Comparison of ENCODE assay signal across 8 cellular contexts in the genomic region with DNA sequence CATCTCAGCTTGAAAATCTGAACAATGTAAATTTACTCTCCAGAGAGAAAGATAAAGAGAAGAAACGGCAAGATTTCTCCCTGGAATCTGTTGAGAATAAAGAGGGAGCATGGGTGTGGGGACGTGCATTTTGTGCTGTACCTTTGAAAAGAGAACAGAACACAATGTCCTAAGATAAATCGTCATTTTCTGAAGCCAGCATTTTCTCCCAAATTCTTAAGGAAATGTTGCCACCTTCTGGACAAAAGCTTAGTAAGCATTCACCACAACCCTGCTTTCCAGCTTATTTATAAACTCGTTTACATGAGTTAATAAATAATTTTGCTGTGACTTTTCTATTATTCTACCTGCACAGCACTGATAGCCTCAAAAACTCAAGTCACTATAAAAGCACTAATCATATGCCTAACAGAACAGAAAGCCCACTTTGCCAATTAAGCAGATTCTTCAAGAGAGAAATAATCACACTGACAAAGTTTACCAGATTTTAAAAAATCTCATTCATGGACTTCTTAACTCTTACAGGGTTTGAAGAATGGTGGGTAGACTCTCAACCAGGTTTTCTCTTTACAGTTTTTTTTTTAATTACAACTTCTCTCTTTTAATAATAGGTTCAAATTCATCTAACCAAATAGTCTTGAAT.
DNase-seq lines count a peak whose midpoint lies in the region; ATAC-seq, FAIRE-seq and TF ChIP-seq lines count a peak whose summit lies in the region.

No MANE protein-coding gene starts in this region.

- in situ Hi-C loops in astrocyte of the cerebellum (cut with HindIII; ENCODE audit: low sequenced_read_pairs), result loop anchor here (25.0 kb wide), 1 partner anchor 1469 kb away; no protein-coding TSS in a partner anchor

- no peaks in the 10 kb centered on the region for H3K9me1 ChIP-seq in keratinocyte (ENCODE audit: control insufficient read depth, extremely low read depth, insufficient read depth, low read length)

- H3K9me3 ChIP-seq in keratinocyte (ENCODE audit: control insufficient read depth, low read depth, low read length), result no peaks in the 10 kb centered on the region

- H3K4me1 ChIP-seq in keratinocyte (ENCODE audit: control insufficient read depth, extremely low read depth, insufficient read depth, low read length), result no peaks in the 10 kb centered on the region

- peak; percentile 70 for FAIRE-seq in keratinocyte (lab: Jason Lieb, UNC)
- FAIRE-seq in urothelium cell line (lab: Jason Lieb, UNC), result no peak

- H3K27me3 ChIP-seq in keratinocyte (ENCODE audit: control insufficient read depth, extremely low read depth, insufficient read depth, low read length), result no peaks in the 10 kb centered on the region

- no peak overlapping the region for H3K9ac ChIP-seq in keratinocyte (ENCODE audit: control insufficient read depth, extremely low read depth, insufficient read depth, low read length)

- H4K20me1 ChIP-seq in keratinocyte (ENCODE audit: control insufficient read depth, extremely low read depth, insufficient read depth, low read length), result no peaks in the 10 kb centered on the region

- no peak overlapping the region for H2AFZ ChIP-seq in keratinocyte (ENCODE audit: control insufficient read depth, low read length)

- TF ChIP-seq CTCF in GM12865 (IDR thresholded peaks at IDR 0.05; ENCODE audit: insufficient read depth, low read depth, low read length, missing control alignments), result peak; percentile 20
- TF ChIP-seq CTCF in astrocyte of the cerebellum (IDR thresholded peaks at IDR 0.05; ENCODE audit: low read depth, low read length, missing control alignments), result peak; percentile 57
- peak in 2 of 3 experiments; percentile 45 to 53 for TF ChIP-seq CTCF in keratinocyte (optimal IDR thresholded peaks at IDR 0.05 in 1 of 3, IDR thresholded peaks at IDR 0.05 in 1 of 3, conservative IDR thresholded peaks at IDR 0.05 in 1 of 3; ENCODE audit: extremely low read depth in 1 of 3, insufficient read depth in 2 of 3, low read length in 3 of 3)

- no peaks in the 10 kb centered on the region for H3K79me2 ChIP-seq in keratinocyte (ENCODE audit: control insufficient read depth, insufficient read depth, low read length)

- peak; percentile 37 for DNase-seq in GM12865 (ENCODE audit: low read depth)
- peak; percentile 13 for DNase-seq in NCI-H2107 treated with DMSO at 0.1 percent for 48 hours (lab: John Stamatoyannopoulos, UW; ENCODE audit: unreplicated experiment)
- DNase-seq in astrocyte of the cerebellum (ENCODE audit: low read depth), result peak; percentile 55
- no peak for DNase-seq in keratinocyte (ENCODE audit: low read depth, low spot score)
- peak; percentile 27 for DNase-seq in urothelium cell line (ENCODE audit: low spot score)
- no peak for DNase-seq in cortex of kidney (lab: John Stamatoyannopoulos, UW)

- H3K36me3 ChIP-seq in keratinocyte (ENCODE audit: control insufficient read depth in 2 of 2, extremely low read depth in 1 of 2, insufficient read depth in 2 of 2, low read length in 2 of 2), result no peaks in the 10 kb centered on the region

- H3K27ac ChIP-seq in keratinocyte (ENCODE audit: control insufficient read depth, insufficient read depth, low read length), result no peak overlapping the region

- ATAC-seq in HG02943 (IDR thresholded peaks at IDR 0.05; ENCODE audit: low read depth, unreplicated experiment) (peak; percentile 72), GM18519 (IDR thresholded peaks at IDR 0.05; ENCODE audit: low FRiP score, unreplicated experiment) (no peak)

- H3K4me2 ChIP-seq in keratinocyte (ENCODE audit: control insufficient read depth, extremely low read depth, insufficient read depth, low read depth, low read length), result no peak overlapping the region

- dilution Hi-C loops in keratinocyte (cut with MboI; ENCODE audit: extremely low pct_ligation_motif_present, low sequenced_read_pairs), result no loop called here

- H3K4me3 ChIP-seq in GM12865 (ENCODE audit: low read depth, low read length) (no peak overlapping the region), astrocyte of the cerebellum (ENCODE audit: low read depth, low read length) (no peak overlapping the region), keratinocyte (ENCODE audit: control insufficient read depth in 2 of 3, extremely low read depth in 1 of 3, insufficient read depth in 2 of 3, low read depth in 1 of 3, low read length in 3 of 3) (no peak overlapping the region)

Comparison
In these comparisons a context has a peak if more than half of its experiments do, and no peak if none do; other contexts are left out.
1. DNase-seq: peak in GM12865 (single experiment), NCI-H2107 treated with DMSO at 0.1 percent for 48 hours (single experiment), astrocyte of the cerebellum (single experiment) and urothelium cell line (single experiment); none in keratinocyte (single experiment) and cortex of kidney (single experiment).
2. Peak in every context shown above with its lines, with median percentiles within 50 percentile points of each other: CTCF ChIP-seq.